In the genomic region with DNA sequence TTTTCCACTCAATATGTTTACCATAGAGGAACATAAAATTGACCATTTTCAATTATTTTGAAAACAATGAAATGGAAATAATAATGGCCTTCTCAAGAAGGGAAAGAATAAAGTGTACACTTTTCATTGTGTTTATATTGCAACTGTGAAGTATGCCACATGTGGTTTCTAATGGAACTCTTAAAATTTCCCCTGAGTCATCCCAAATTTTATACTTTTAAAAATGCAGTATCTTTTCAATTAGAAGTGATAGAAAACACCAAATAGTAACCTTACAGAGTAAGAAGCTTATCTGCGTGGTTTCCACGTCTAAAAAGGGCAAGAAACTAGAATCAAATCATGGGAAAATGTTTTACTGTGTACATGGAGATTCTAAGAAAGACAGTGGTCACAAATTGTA, we compare ENCODE assay signal across 20 cellular contexts.
DNase-seq lines count a peak whose midpoint lies in the region; ATAC-seq and TF ChIP-seq lines count a peak whose summit lies in the region.
"Had no signal": no experiment of that assay in that cellular context is flagged by ENCODE, and none has a peak within 500 bp of the region (broad histone marks: within the 10 kb centered on the region; RNA-seq: fewer than 3 reads in every experiment).

No MANE protein-coding gene starts in this region.

- no peaks in the 10 kb centered on the region for H3K36me3 ChIP-seq in BJ (ENCODE audit: control insufficient read depth, insufficient read depth, low read length)
- H3K36me3 ChIP-seq: Peyer's patch, SJCRH30 had no signal

- in situ Hi-C loops in astrocyte of the spinal cord (cut with HindIII; ENCODE audit: low sequenced_read_pairs): no loop called here

- POLR2A ChIA-PET in BJ (lab: Charles Lee): no interaction called here
- POLR2A ChIA-PET in activated CD8-positive, alpha-beta T cell treated with anti-CD3 and anti-CD28 coated beads, Interleukin-2, amount 10 ng/mL, durations not matched to agents 7 days and 5 days (lab: Charles Lee): no interaction called here

- no peaks in the 10 kb centered on the region for H3K36me3 Mint-ChIP-seq in HFFc6 (ENCODE audit: low read depth)
- H3K36me3 Mint-ChIP-seq in activated CD8-positive, alpha-beta T cell treated with anti-CD3 and anti-CD28 coated beads, Interleukin-2, amount 10 ng/mL, durations not matched to agents 7 days and 5 days (ENCODE audit: low read depth): no peaks in the 10 kb centered on the region
- H3K36me3 Mint-ChIP-seq: CD14-positive monocyte, IgD-negative memory B cell had no signal

- no peak overlapping the region for H3K27ac ChIP-seq in caudate nucleus (ENCODE audit: low read depth, low read length)
- H3K27ac ChIP-seq: Peyer's patch, SJCRH30 had no signal

- H3K27me3 Mint-ChIP-seq in HFFc6 (ENCODE audit: insufficient read depth): peaks cover 9% of the 10 kb centered on the region
- H3K27me3 Mint-ChIP-seq in activated CD8-positive, alpha-beta T cell treated with anti-CD3 and anti-CD28 coated beads, Interleukin-2, amount 10 ng/mL, durations not matched to agents 7 days and 5 days (ENCODE audit: low read depth): no peaks in the 10 kb centered on the region

- CTCF ChIA-PET in BJ (lab: Yijun Ruan, JAX): no interaction called here
- CTCF ChIA-PET in activated CD8-positive, alpha-beta T cell treated with anti-CD3 and anti-CD28 coated beads, Interleukin-2, amount 10 ng/mL, durations not matched to agents 7 days and 5 days (lab: Charles Lee): no interaction called here

- no peak overlapping the region for H3K27ac Mint-ChIP-seq in HFFc6
- no peak overlapping the region for H3K27ac Mint-ChIP-seq in activated CD8-positive, alpha-beta T cell treated with anti-CD3 and anti-CD28 coated beads, Interleukin-2, amount 10 ng/mL, durations not matched to agents 7 days and 5 days
- H3K27ac Mint-ChIP-seq: CD14-positive monocyte, H9, IgD-negative memory B cell had no signal

- H3K4me3 Mint-ChIP-seq in HFFc6: no peak overlapping the region
- no peak overlapping the region for H3K4me3 Mint-ChIP-seq in activated CD8-positive, alpha-beta T cell treated with anti-CD3 and anti-CD28 coated beads, Interleukin-2, amount 10 ng/mL, durations not matched to agents 7 days and 5 days
- H3K4me3 Mint-ChIP-seq: CD14-positive monocyte, H9, IgD-negative memory B cell had no signal

- H3K27me3 ChIP-seq in BJ (ENCODE audit: control insufficient read depth, insufficient read depth, low read length): no peaks in the 10 kb centered on the region
- H3K27me3 ChIP-seq: Peyer's patch, SJCRH30 had no signal

- no peak for ATAC-seq in activated CD8-positive, alpha-beta T cell treated with anti-CD3 and anti-CD28 coated beads, Interleukin-2, amount 10 ng/mL, durations not matched to agents 7 days and 5 days
- no peak for ATAC-seq in GM21737 (IDR thresholded peaks at IDR 0.05; ENCODE audit: unreplicated experiment)

- DNase-seq in BJ (ENCODE audit: low read depth) (peak; percentile 29), HFFc6 (peak; percentile 23), astrocyte of the spinal cord (ENCODE audit: low read depth, low spot score) (peak; percentile 47), fibroblast of the aortic adventitia (ENCODE audit: low read depth) (peak; percentile 28), caudate nucleus (lab: John Stamatoyannopoulos, UW) (no peak)
- no peak for DNase-seq in activated CD8-positive, alpha-beta T cell treated with anti-CD3 and anti-CD28 coated beads, Interleukin-2, amount 10 ng/mL, durations not matched to agents 7 days and 5 days
- no peak for DNase-seq in effector CD4-positive, alpha-beta T cell
- DNase-seq: DMS53, H9, NCI-H1694, NCI-H2081, NCI-H2171, NCI-H345, NCI-H524 treated with DMSO at 0.1 percent for 48 hours, NCI-H82, Peyer's patch, SJCRH30 had no signal

- H3K4me3 ChIP-seq in BJ (ENCODE audit: low read depth, low read length) (no peak overlapping the region), astrocyte of the spinal cord (ENCODE audit: low read depth, low read length) (no peak overlapping the region), fibroblast of the aortic adventitia (ENCODE audit: low read depth, low read length) (no peak overlapping the region)
- H3K4me3 ChIP-seq: Peyer's patch, SJCRH30 had no signal

- TF ChIP-seq CTCF in BJ (IDR thresholded peaks at IDR 0.05; ENCODE audit: insufficient read depth, low read depth, low read length) (no peak), HFFc6 (IDR thresholded peaks at IDR 0.05) (no peak), astrocyte of the spinal cord (IDR thresholded peaks at IDR 0.05; ENCODE audit: low read depth, low read length) (no peak), fibroblast of the aortic adventitia (IDR thresholded peaks at IDR 0.05; ENCODE audit: insufficient read depth, low read length) (no peak)

- no peaks in the 10 kb centered on the region for H3K9me3 Mint-ChIP-seq in HFFc6
- H3K9me3 Mint-ChIP-seq in activated CD8-positive, alpha-beta T cell treated with anti-CD3 and anti-CD28 coated beads, Interleukin-2, amount 10 ng/mL, durations not matched to agents 7 days and 5 days (ENCODE audit: insufficient read depth): no peaks in the 10 kb centered on the region

- peaks cover 40% of the 10 kb centered on the region for H3K4me1 Mint-ChIP-seq in HFFc6 (ENCODE audit: low read depth)
- H3K4me1 Mint-ChIP-seq in activated CD8-positive, alpha-beta T cell treated with anti-CD3 and anti-CD28 coated beads, Interleukin-2, amount 10 ng/mL, durations not matched to agents 7 days and 5 days (ENCODE audit: low read depth): no peaks in the 10 kb centered on the region
- H3K4me1 Mint-ChIP-seq: CD14-positive monocyte, IgD-negative memory B cell had no signal

Comparison
In these comparisons a context has a peak if more than half of its experiments do, and no peak if none do; other contexts are left out.
1. DNase-seq: peak in BJ (single experiment), HFFc6 (single experiment), astrocyte of the spinal cord (single experiment) and fibroblast of the aortic adventitia (single experiment); none in caudate nucleus (0 of 61), activated CD8-positive, alpha-beta T cell treated with anti-CD3 and anti-CD28 coated beads, Interleukin-2, amount 10 ng/mL, durations not matched to agents 7 days and 5 days (single experiment) and effector CD4-positive, alpha-beta T cell (single experiment).